13 cellular contexts compared by ENCODE assay signal in the genomic region with DNA sequence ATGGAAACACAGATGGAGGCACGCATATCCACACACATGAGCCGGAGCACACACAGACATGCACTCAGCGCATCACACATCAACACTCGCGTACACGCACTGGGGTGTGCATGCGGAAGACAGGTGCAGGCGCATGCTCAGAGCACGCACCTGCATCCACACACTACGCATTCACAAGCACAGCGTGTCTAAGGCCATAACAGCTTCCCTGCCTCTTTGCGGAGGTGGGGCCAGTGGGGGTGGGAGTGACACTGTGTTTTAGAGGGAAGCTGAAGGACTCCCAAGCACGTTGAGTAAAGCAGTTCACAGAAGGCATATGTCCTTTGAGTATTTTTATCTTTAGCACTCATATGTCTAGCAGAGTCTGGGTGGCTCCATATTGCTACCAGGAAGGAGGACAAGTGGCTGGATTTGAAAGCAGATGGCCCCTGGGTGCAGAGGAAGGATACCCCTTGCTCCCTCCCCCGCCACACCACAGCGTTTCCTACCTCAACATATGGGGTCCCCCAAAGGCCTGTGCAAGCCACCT.
A peak's percentile ranks its signal among the peaks of the same experiment; 100 is the strongest.
DNase-seq lines count a peak whose midpoint lies in the region; TF ChIP-seq lines count a peak whose summit lies in the region.
"Had no signal": no experiment of that assay in that cellular context is flagged by ENCODE, and none has a peak within 500 bp of the region (broad histone marks: within the 10 kb centered on the region; RNA-seq: fewer than 3 reads in every experiment).

No MANE protein-coding gene starts in this region.

- peak overlapping the region; percentile 5 for H4K91ac ChIP-seq in mesenchymal stem cell (ENCODE audit: low read length)

- peaks cover 51% of the 10 kb centered on the region for H3K4me1 ChIP-seq in BLaER1
- peaks cover 29 to 35% of the 10 kb centered on the region in 2 donors for H3K4me1 ChIP-seq in adrenal gland (replicated peaks in 1 of 2)
- peaks cover 16% of the 10 kb centered on the region for H3K4me1 ChIP-seq in mesenchymal stem cell (ENCODE audit: control insufficient read depth, insufficient read depth, low read depth, low read length)

- no peak overlapping the region for H3K9ac ChIP-seq in BLaER1
- no peak overlapping the region for H3K9ac ChIP-seq in mesenchymal stem cell (ENCODE audit: low read length)

- peak overlapping the region in 1 of 2 experiments; percentile 25 for H3K18ac ChIP-seq in mesenchymal stem cell (ENCODE audit: low read depth in 1 of 2, low read length in 2 of 2)

- peak overlapping the region; percentile 66 for H3K27ac ChIP-seq in BLaER1
- peak overlapping the region; percentile 78 to 99 (median 95) for H3K27ac ChIP-seq in adrenal gland
- H3K27ac ChIP-seq in mesenchymal stem cell (ENCODE audit: low read length, poor library complexity, severe bottlenecking): no peak overlapping the region

- no peak overlapping the region for H3K23ac ChIP-seq in mesenchymal stem cell (ENCODE audit: low read length in 2 of 2)

- H2AK5ac ChIP-seq in mesenchymal stem cell (ENCODE audit: low read length, severe bottlenecking): no peak overlapping the region

- H3K4me3 ChIP-seq in BLaER1 (no peak overlapping the region), adrenal gland (no peak overlapping the region), mesenchymal stem cell (ENCODE audit: insufficient read depth in 1 of 2, low read depth in 1 of 2, low read length in 2 of 2) (no peak overlapping the region), MG63 (no peak overlapping the region)

- H2BK15ac ChIP-seq in mesenchymal stem cell (ENCODE audit: low read depth, poor library complexity, severe bottlenecking): peak overlapping the region; percentile 12

- no peaks in the 10 kb centered on the region for H4K20me1 ChIP-seq in BLaER1

- H3K36me3 ChIP-seq in BLaER1 (no peaks in the 10 kb centered on the region), adrenal gland (replicated peaks in 1 of 2) (no peaks in the 10 kb centered on the region), mesenchymal stem cell (ENCODE audit: control insufficient read depth in 1 of 2, insufficient read depth in 2 of 2, low read depth in 1 of 2, low read length in 2 of 2) (no peaks in the 10 kb centered on the region), MG63 (no peaks in the 10 kb centered on the region)

- H2BK120ac ChIP-seq in mesenchymal stem cell (ENCODE audit: low read depth, low read length): no peak overlapping the region

- H3K4me2 ChIP-seq in BLaER1 (peak overlapping the region; percentile 76), mesenchymal stem cell (ENCODE audit: low read length, poor library complexity, severe bottlenecking) (no peak overlapping the region)

- H3K79me1 ChIP-seq in mesenchymal stem cell (replicated peaks; ENCODE audit: low read length, poor library complexity, severe bottlenecking): no peaks in the 10 kb centered on the region

- H4K8ac ChIP-seq in mesenchymal stem cell (ENCODE audit: low read length): no peak overlapping the region

- H3K4ac ChIP-seq in mesenchymal stem cell (ENCODE audit: low read depth in 1 of 2, low read length in 2 of 2): no peak overlapping the region

- no peak for TF ChIP-seq POLR2A in adrenal gland (IDR thresholded peaks at IDR 0.05)

- no peaks in the 10 kb centered on the region for H3K27me3 ChIP-seq in BLaER1
- no peaks in the 10 kb centered on the region for H3K27me3 ChIP-seq in adrenal gland
- no peaks in the 10 kb centered on the region for H3K27me3 ChIP-seq in mesenchymal stem cell (ENCODE audit: control insufficient read depth in 1 of 2, insufficient read depth in 1 of 2, low read length in 2 of 2)
- H3K27me3 ChIP-seq in MG63: no peaks in the 10 kb centered on the region

- intact Hi-C loops in adrenal gland (cut with DNase I): no loop called here

- DNase-seq in NCI-H1417 (lab: John Stamatoyannopoulos, UW) (peak; percentile 45 to 75 (median 70)), adrenal gland (no peak), mesenchymal stem cell (no peak), NCI-H446 treated with DMSO at 0.1 percent for 48 hours (lab: John Stamatoyannopoulos, UW) (no peak), NK-92 (lab: John Stamatoyannopoulos, UW; ENCODE audit: unreplicated experiment) (no peak), MG63 (no peak)
- no peak for DNase-seq in stimulated activated CD8-positive, alpha-beta memory T cell treated with anti-CD3 and anti-CD28 coated beads, Interleukin-4, amount 100 ng/mL, for 48 hours
- DNase-seq: activated CD4-positive, alpha-beta T cell treated with anti-CD3 and anti-CD28 coated beads, Interleukin-2, amount 50 U/mL, for 48 hours; activated naive CD4-positive, alpha-beta T cell treated with Interleukin-2 at 50 U/mL for 16 hours; H9; KBM-7; SW 1271 had no signal

- H2AFZ ChIP-seq in mesenchymal stem cell (ENCODE audit: low read depth, low read length): no peak overlapping the region

- no peak overlapping the region for H2BK5ac ChIP-seq in mesenchymal stem cell (ENCODE audit: low read depth, low read length, poor library complexity, severe bottlenecking)

- no peaks in the 10 kb centered on the region for H3K9me3 ChIP-seq in BLaER1
- H3K9me3 ChIP-seq in adrenal gland (replicated peaks in 1 of 3): no peaks in the 10 kb centered on the region
- no peaks in the 10 kb centered on the region for H3K9me3 ChIP-seq in mesenchymal stem cell (ENCODE audit: control insufficient read depth, low read length)
- no peaks in the 10 kb centered on the region for H3K9me3 ChIP-seq in MG63

- H2BK12ac ChIP-seq in mesenchymal stem cell (ENCODE audit: low read length in 2 of 2): no peak overlapping the region

- no peak for TF ChIP-seq CTCF in adrenal gland (IDR thresholded peaks at IDR 0.05)

- WGBS in adrenal gland, 4 donors: 87 to 89% (median 87%) methylated on average over 12 to 15 of the region's 15 CpGs
- 94% methylated on average over 14 of the region's 15 CpGs for WGBS in mesenchymal stem cell

- peak overlapping the region in 1 of 2 experiments; percentile 37 for H3K14ac ChIP-seq in mesenchymal stem cell (ENCODE audit: low read length in 2 of 2)

Comparison
In these comparisons a context has a peak if more than half of its experiments do, and no peak if none do; other contexts are left out.
1. DNase-seq: peak in NCI-H1417 (3 of 3); none in adrenal gland (0 of 7), mesenchymal stem cell (single experiment), NCI-H446 treated with DMSO at 0.1 percent for 48 hours (single experiment), NK-92 (single experiment), MG63 (single experiment) and stimulated activated CD8-positive, alpha-beta memory T cell treated with anti-CD3 and anti-CD28 coated beads, Interleukin-4, amount 100 ng/mL, for 48 hours (single experiment).